Comparison of ENCODE assay signal across 8 cellular contexts in the genomic region with DNA sequence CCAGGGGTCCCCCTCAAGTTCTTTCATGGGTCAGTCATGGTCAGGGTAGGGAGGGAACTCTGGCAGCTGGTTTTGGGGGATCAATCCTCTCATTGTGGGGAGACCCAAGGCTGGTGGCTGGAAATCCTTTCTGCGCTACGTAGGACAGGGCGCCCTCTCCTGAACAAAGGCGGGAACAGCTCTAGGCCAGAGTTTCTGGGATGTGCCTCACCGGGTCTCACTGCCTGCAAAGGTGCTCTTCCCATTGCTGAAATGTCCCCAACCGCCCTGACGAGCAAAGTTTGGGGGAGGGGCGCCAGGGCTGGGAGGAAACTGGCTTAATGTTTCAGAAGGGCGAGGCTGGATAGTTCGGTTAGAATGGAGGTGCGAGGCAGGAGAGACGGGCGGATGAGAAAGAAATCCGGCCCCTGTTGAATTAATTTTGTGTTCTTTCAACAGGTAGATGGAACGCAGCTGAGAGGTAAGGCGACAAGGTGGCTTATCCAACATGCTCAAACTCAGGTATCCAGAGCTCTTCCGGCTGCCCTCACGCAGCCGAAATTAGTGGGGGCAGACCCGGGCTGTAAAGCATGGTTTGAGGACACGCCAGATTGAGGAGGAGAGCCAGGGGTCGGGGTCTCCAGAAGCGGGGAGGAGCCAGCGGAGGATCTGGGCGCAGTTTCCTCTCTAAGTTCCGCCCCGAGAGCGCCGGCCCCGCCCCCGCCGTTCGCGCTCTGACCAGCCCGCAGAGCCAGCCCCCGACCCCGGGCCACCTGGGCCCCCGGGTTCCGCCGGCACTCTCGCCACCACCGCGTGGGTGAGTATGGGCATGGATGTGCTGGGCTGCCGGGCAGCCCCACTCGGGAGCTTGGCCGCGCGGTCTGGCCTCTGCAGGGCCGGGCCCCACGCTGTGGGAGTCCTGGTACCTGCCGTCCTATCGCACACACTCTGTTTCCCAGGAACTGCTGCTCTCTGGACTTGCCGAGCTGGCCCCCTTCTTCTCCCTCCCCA. TPM values are rescaled to one million over a fixed set of nuclear protein-coding genes. Genes with fewer than 3 reads are reported as not detected.
A peak's percentile ranks its signal among the peaks of the same experiment; 100 is the strongest.
DNase-seq lines count a peak whose midpoint lies in the region; ATAC-seq and TF ChIP-seq lines count a peak whose summit lies in the region.

A gene (plus strand): TSS at position 705 of the 990 bp plus-strand sequence. CDS start 2,700 bp downstream, outside the sequence.

- peak within 1 kb of the TSS; percentile 72 for H3K4me3 ChIP-seq in lower lobe of right lung

- peak within 1 kb of the TSS; percentile 90 for H3K27ac Mint-ChIP-seq in activated CD4-positive, alpha-beta T cell treated with anti-CD3 and anti-CD28 coated beads, Interleukin-2, amount 10 ng/mL, durations not matched to agents 7 days and 5 days

- peaks cover 26% of the 10 kb centered on the region for H3K4me1 Mint-ChIP-seq in activated CD4-positive, alpha-beta T cell treated with anti-CD3 and anti-CD28 coated beads, Interleukin-2, amount 10 ng/mL, durations not matched to agents 7 days and 5 days

- intact Hi-C loops in lower lobe of right lung (cut with DNase I): no loop called here

- H3K4me3 Mint-ChIP-seq in activated CD4-positive, alpha-beta T cell treated with anti-CD3 and anti-CD28 coated beads, Interleukin-2, amount 10 ng/mL, durations not matched to agents 7 days and 5 days: peak within 1 kb of the TSS; percentile 86

- POLR2A ChIA-PET in activated CD4-positive, alpha-beta T cell treated with anti-CD3 and anti-CD28 coated beads, Interleukin-2, amount 10 ng/mL, durations not matched to agents 7 days and 5 days (lab: Charles Lee): interaction anchor here (0.6 kb wide), 1 partner anchor 412 kb away, joined by 7 read pairs; no protein-coding TSS in a partner anchor

- H3K27ac ChIP-seq in lower lobe of right lung: peak within 1 kb of the TSS; percentile 80

- no peaks in the 10 kb centered on the region for H3K27me3 Mint-ChIP-seq in activated CD4-positive, alpha-beta T cell treated with anti-CD3 and anti-CD28 coated beads, Interleukin-2, amount 10 ng/mL, durations not matched to agents 7 days and 5 days

- H3K9me3 ChIP-seq in lower lobe of right lung: no peaks in the 10 kb centered on the region

- H3K36me3 Mint-ChIP-seq in activated CD4-positive, alpha-beta T cell treated with anti-CD3 and anti-CD28 coated beads, Interleukin-2, amount 10 ng/mL, durations not matched to agents 7 days and 5 days (ENCODE audit: low read depth): no peaks in the 10 kb centered on the region

- H3K27me3 ChIP-seq in lower lobe of right lung (ENCODE audit: low read depth): no peaks in the 10 kb centered on the region

- peak; percentile 75 for TF ChIP-seq CTCF in lower lobe of right lung (IDR thresholded peaks at IDR 0.05)

- DNase-seq in activated T-cell treated with anti-CD3 and anti-CD28 coated beads for 1 hour (ENCODE audit: low read depth) (peak; percentile 47), activated T-cell treated with anti-CD3 and anti-CD28 coated beads for 4 hours (no peak), NCI-H510A (lab: John Stamatoyannopoulos, UW) (peak; percentile 41), lower lobe of right lung (peak; percentile 83)
- peak; percentile 67 for DNase-seq in activated CD4-positive, alpha-beta T cell treated with anti-CD3 and anti-CD28 coated beads, Interleukin-2, amount 10 ng/mL, durations not matched to agents 7 days and 5 days
- DNase-seq in effector CD8-positive, alpha-beta T cell (lab: John Stamatoyannopoulos, UW): peak; percentile 41
- peak; percentile 21 for DNase-seq in stimulated activated CD8-positive, alpha-beta memory T cell treated with anti-CD3 and anti-CD28 coated beads, Interleukin-12 subunit alpha, Interleukin-12 subunit beta, amount 100 ng/mL, for 24 hours (ENCODE audit: extremely low read depth)

- no peaks in the 10 kb centered on the region for H3K36me3 ChIP-seq in lower lobe of right lung

- ATAC-seq in HG03039 (IDR thresholded peaks at IDR 0.05; ENCODE audit: unreplicated experiment) (peak; percentile 55), lower lobe of right lung (peak; percentile 87 to 93)

- H3K9me3 Mint-ChIP-seq in activated CD4-positive, alpha-beta T cell treated with anti-CD3 and anti-CD28 coated beads, Interleukin-2, amount 10 ng/mL, durations not matched to agents 7 days and 5 days: no peaks in the 10 kb centered on the region

- CTCF ChIA-PET in activated CD4-positive, alpha-beta T cell treated with anti-CD3 and anti-CD28 coated beads, Interleukin-2, amount 10 ng/mL, durations not matched to agents 7 days and 5 days (lab: Charles Lee): interaction anchor here (0.6 to 5.3 kb wide), 24 partner anchors 11 to 843 kb away, joined by 3 to 38 read pairs (median 6); a partner anchor contains a TSS

- H3K4me1 ChIP-seq in lower lobe of right lung: peaks cover 11% of the 10 kb centered on the region

RNA-seq across cellular contexts. Expression of the gene that starts here (rescaled TPM):
- total RNA-seq in activated CD4-positive, alpha-beta T cell treated with anti-CD3 and anti-CD28 coated beads, Interleukin-2, amount 10 ng/mL, durations not matched to agents 7 days and 5 days: 10 to 100 TPM; 30.0 to 30.9 TPM
- 23.8 TPM for total RNA-seq in lower lobe of right lung
